14 cellular contexts compared by ENCODE assay signal in genomic region chr1:43222876-43223275, GRCh38. TPM values are rescaled to one million over a fixed set of nuclear protein-coding genes. Genes with fewer than 3 reads are reported as not detected.
DNase-seq lines count a peak whose midpoint lies in the region; TF ChIP-seq lines count a peak whose summit lies in the region.
"Had no signal": no experiment of that assay in that cellular context is flagged by ENCODE, and none has a peak within 500 bp of the region (broad histone marks: within the 10 kb centered on the region; RNA-seq: fewer than 3 reads in every experiment).

No MANE protein-coding gene starts in this region.

- H3K27ac Mint-ChIP-seq in chondrocyte (ENCODE audit: unreplicated experiment): no peak overlapping the region
- H3K27ac Mint-ChIP-seq in CD4-positive, alpha-beta memory T cell: peak overlapping the region in 1 of 7 donors; percentile 23
- H3K27ac Mint-ChIP-seq: CD8-positive, alpha-beta memory T cell had no signal

- POLR2A ChIA-PET in HEK293 (lab: Yijun Ruan, JAX): no interaction called here
- POLR2A ChIA-PET in CD4-positive, alpha-beta memory T cell (lab: Charles Lee; ENCODE audit: partially characterized antibody): no interaction called here

- DNase-seq in chondrocyte (ENCODE audit: low spot score) (peak; percentile 68), Peyer's patch (no peak), esophagus muscularis mucosa (ENCODE audit: extremely low spot score) (no peak)
- no peak for DNase-seq in CD4-positive, alpha-beta memory T cell
- DNase-seq: Caco-2; CD8-positive, alpha-beta memory T cell; DND-41; GF-D8 had no signal

- H3K27me3 ChIP-seq in Peyer's patch: no peaks in the 10 kb centered on the region
- no peaks in the 10 kb centered on the region for H3K27me3 ChIP-seq in esophagus muscularis mucosa
- H3K27me3 ChIP-seq in CD4-positive, alpha-beta memory T cell (ENCODE audit: insufficient read depth, low read length): no peaks in the 10 kb centered on the region

- H3K27me3 Mint-ChIP-seq in chondrocyte (ENCODE audit: low read depth): no peaks in the 10 kb centered on the region
- peaks cover 0 to 7% of the 10 kb centered on the region in 2 donors for H3K27me3 Mint-ChIP-seq in CD4-positive, alpha-beta memory T cell

- H3K4me1 ChIP-seq in HEK293 (ENCODE audit: control insufficient read depth, insufficient read depth, low read length) (no peaks in the 10 kb centered on the region), Peyer's patch (peaks cover 0 to 4% (median 1%) of the 10 kb centered on the region in 4 donors), esophagus muscularis mucosa (peaks cover 0 to 7% (median 1%) of the 10 kb centered on the region in 4 donors)
- H3K4me1 ChIP-seq in CD4-positive, alpha-beta memory T cell (ENCODE audit: insufficient read depth, low read length): no peaks in the 10 kb centered on the region
- H3K4me1 ChIP-seq: A549 had no signal

- H3K36me3 ChIP-seq in HEK293 (ENCODE audit: control insufficient read depth in 2 of 2, insufficient read depth in 1 of 2, low read length in 2 of 2) (no peaks in the 10 kb centered on the region), Peyer's patch (no peaks in the 10 kb centered on the region), esophagus muscularis mucosa (no peaks in the 10 kb centered on the region)
- H3K36me3 ChIP-seq in CD4-positive, alpha-beta memory T cell (ENCODE audit: insufficient read depth, low read length): no peaks in the 10 kb centered on the region

- no peak overlapping the region for H3K4me3 ChIP-seq in HEK293 (ENCODE audit: low read depth, low read length)
- H3K4me3 ChIP-seq in Peyer's patch: no peak overlapping the region
- H3K4me3 ChIP-seq in esophagus muscularis mucosa: no peak overlapping the region
- no peak overlapping the region for H3K4me3 ChIP-seq in CD4-positive, alpha-beta memory T cell (ENCODE audit: low read length in 2 of 2)
- H3K4me3 ChIP-seq: A549 had no signal

- intact Hi-C loops in esophagus muscularis mucosa (cut with DNase I): no loop called here
- intact Hi-C loops in CD4-positive, alpha-beta memory T cell (cut with micrococcal nuclease): no loop called here

- no peaks in the 10 kb centered on the region for H3K36me3 Mint-ChIP-seq in chondrocyte (ENCODE audit: low read depth)
- no peaks in the 10 kb centered on the region for H3K36me3 Mint-ChIP-seq in CD4-positive, alpha-beta memory T cell
- H3K36me3 Mint-ChIP-seq: CD14-positive monocyte; CD8-positive, alpha-beta memory T cell had no signal

- no peaks in the 10 kb centered on the region for H3K4me1 Mint-ChIP-seq in chondrocyte (ENCODE audit: low read depth)
- no peaks in the 10 kb centered on the region for H3K4me1 Mint-ChIP-seq in CD4-positive, alpha-beta memory T cell

- H3K4me3 Mint-ChIP-seq in chondrocyte (ENCODE audit: unreplicated experiment): no peak overlapping the region
- no peak overlapping the region for H3K4me3 Mint-ChIP-seq in CD4-positive, alpha-beta memory T cell
- H3K4me3 Mint-ChIP-seq: CD14-positive monocyte; CD8-positive, alpha-beta memory T cell had no signal

- no peaks in the 10 kb centered on the region for H3K9me3 Mint-ChIP-seq in chondrocyte (ENCODE audit: low read depth)
- H3K9me3 Mint-ChIP-seq in CD4-positive, alpha-beta memory T cell: no peaks in the 10 kb centered on the region
- H3K9me3 Mint-ChIP-seq: CD14-positive monocyte; CD8-positive, alpha-beta memory T cell had no signal

- CTCF ChIA-PET in HEK293 (lab: Yijun Ruan, JAX): interaction anchor here (0.6 kb wide), 1 partner anchor 152 kb away, joined by 4 read pairs; no protein-coding TSS in a partner anchor
- CTCF ChIA-PET in CD4-positive, alpha-beta memory T cell (lab: Charles Lee; ENCODE audit: partially characterized antibody): interaction anchor here (12.2 kb wide), 1 partner anchor 191 kb away, joined by 218 read pairs; no protein-coding TSS in a partner anchor

- H3K27ac ChIP-seq in HEK293 (ENCODE audit: extremely low read depth, low read depth, low read length) (no peak overlapping the region), Peyer's patch (no peak overlapping the region), esophagus muscularis mucosa (replicated peaks in 1 of 4) (no peak overlapping the region)
- no peak overlapping the region for H3K27ac ChIP-seq in CD4-positive, alpha-beta memory T cell (ENCODE audit: low read depth, low read length)
- H3K27ac ChIP-seq: A549, HL-60 had no signal

- H3K9me3 ChIP-seq in HEK293 (ENCODE audit: control insufficient read depth, insufficient read depth, low read depth, low read length) (no peaks in the 10 kb centered on the region), Peyer's patch (no peaks in the 10 kb centered on the region), esophagus muscularis mucosa (no peaks in the 10 kb centered on the region)
- no peaks in the 10 kb centered on the region for H3K9me3 ChIP-seq in CD4-positive, alpha-beta memory T cell (ENCODE audit: control insufficient read depth in 1 of 2, low read length in 2 of 2)
- H3K9me3 ChIP-seq: A549, Caco-2 had no signal

- TF ChIP-seq EP300 in esophagus muscularis mucosa (IDR thresholded peaks at IDR 0.05): no peak

- 69% methylated on average over 8 of the region's 9 CpGs for WGBS in esophagus muscularis mucosa

- no peak for TF ChIP-seq CTCF in HEK293 (tag by site-specific recombination; IDR thresholded peaks at IDR 0.05)
- TF ChIP-seq CTCF in chondrocyte (IDR thresholded peaks at IDR 0.05): no peak
- TF ChIP-seq CTCF in Peyer's patch (IDR thresholded peaks at IDR 0.05): no peak
- TF ChIP-seq CTCF in esophagus muscularis mucosa (IDR thresholded peaks at IDR 0.05): no peak

- TF ChIP-seq POLR2A in Peyer's patch (IDR thresholded peaks at IDR 0.05) (no peak), esophagus muscularis mucosa (IDR thresholded peaks at IDR 0.05; ENCODE audit: low read depth) (no peak)

TF ChIP-seq in PFSK-1, 5 proteins besides CTCF, POLR2A, EP300 and RAD21:
- peak; percentile 34 to 73; a peak in 3 of 4 replicates for TF ChIP-seq REST (IDR thresholded peaks at IDR 0.05; ENCODE audit: insufficient read depth in 1 of 2, low read depth in 2 of 2, low read length in 2 of 2)
- no peak for TF ChIP-seq SIN3A (IDR thresholded peaks at IDR 0.05; ENCODE audit: borderline replicate concordance, insufficient read depth, low read length)

RNA-seq across cellular contexts. Expression of gene TMEM125, which starts 46.9 kb away (rescaled TPM):
- not detected for polyA plus RNA-seq in PFSK-1 (2012; ENCODE audit: insufficient read length, low read depth)
- not detected in 3 replicates for total RNA-seq in chondrocyte
- 10 to 100 TPM; 14.0 to 87.7 (median 74.8) TPM for total RNA-seq in Peyer's patch
- total RNA-seq in esophagus muscularis mucosa: under 1 TPM in 2 of 4 donors, not detected in 2; 0.26 to 0.40 TPM
- total RNA-seq in CD4-positive, alpha-beta memory T cell: not detected
- polyA plus RNA-seq in CD4-positive, alpha-beta memory T cell: not detected
- total RNA-seq: CD8-positive, alpha-beta memory T cell had no signal
- polyA plus RNA-seq: A549; AG04450; CD14-positive monocyte; CD8-positive, alpha-beta memory T cell had no signal

RNA-seq across cellular contexts. Expression of gene CFAP57, which starts 50.7 kb away (rescaled TPM):
- polyA plus RNA-seq in PFSK-1 (2012; ENCODE audit: insufficient read length, low read depth): not detected
- total RNA-seq in chondrocyte (0.10 to 0.19 TPM (median 0.15 TPM) in 3 replicates), Peyer's patch (not detected), esophagus muscularis mucosa (not detected)
- not detected for total RNA-seq in CD4-positive, alpha-beta memory T cell
- under 1 TPM in 1 of 2 donors, not detected in 1; 0.07 TPM for polyA plus RNA-seq in CD4-positive, alpha-beta memory T cell
- polyA plus RNA-seq: CD8-positive, alpha-beta memory T cell had no signal

RNA-seq across cellular contexts. Expression of gene EBNA1BP2, which starts 50.8 kb away (rescaled TPM):
- 104 TPM for polyA plus RNA-seq in PFSK-1 (2012; ENCODE audit: insufficient read length, low read depth)
- total RNA-seq in chondrocyte (34.5 to 40.7 TPM (median 36.1 TPM) in 3 replicates), Peyer's patch (10 to 100 TPM; 12.8 to 62.7 (median 23.3) TPM), esophagus muscularis mucosa (10 to 100 TPM; 49.8 to 71.7 (median 58.4) TPM)
- total RNA-seq in CD4-positive, alpha-beta memory T cell: 10 to 100 TPM; 23.6 to 27.6 TPM
- 10 to 100 TPM; 56.7 to 72.2 TPM for polyA plus RNA-seq in CD4-positive, alpha-beta memory T cell

Comparison
In these comparisons a context has a peak if more than half of its experiments do, and no peak if none do; other contexts are left out.
1. RNA of gene TMEM125, which starts 46.9 kb away (total RNA-seq): 14.0 to 87.7 TPM in Peyer's patch; 0.26 to 0.40 TPM in esophagus muscularis mucosa, not detected in chondrocyte and not detected in CD4-positive, alpha-beta memory T cell; every median in the first group is over 10 times any median in the second.